Comparison of ENCODE assay signal across 32 cellular contexts in genomic region chr10:27792191-27792590, GRCh38. TPM values are rescaled to one million over a fixed set of nuclear protein-coding genes. Genes with fewer than 3 reads are reported as not detected.
"Had no signal": no experiment of that assay in that cellular context is flagged by ENCODE, and none has a peak within 500 bp of the region (broad histone marks: within the 10 kb centered on the region; RNA-seq: fewer than 3 reads in every experiment).

No MANE protein-coding gene starts in this region.

- H3K27ac Mint-ChIP-seq: activated CD4-positive, alpha-beta memory T cell treated with anti-CD3 and anti-CD28 coated beads for 36 hours; activated CD4-positive, alpha-beta T cell treated with anti-CD3 and anti-CD28 coated beads, Interleukin-2, amount 10 ng/mL, durations not matched to agents 24 days and 14 days; brain; dendritic cell treated with granulocyte-macrophage colony-stimulating factor and Interleukin-4, amounts not matched to agents 40 ng/mL and 50 ng/mL, for 4 days; endodermal cell; natural killer cell; neural progenitor cell; T-helper 17 cell had no signal

- H3K79me2 ChIP-seq: parathyroid adenoma had no signal

- H3K27ac ChIP-seq: left ventricle myocardium inferior, neural progenitor cell, parathyroid adenoma, right atrium auricular region, spleen, testis, WERI-Rb-1 had no signal

- H3K4me1 ChIP-seq: left ventricle myocardium inferior, neural progenitor cell, parathyroid adenoma, right atrium auricular region, spleen, testis had no signal

- H3K4me1 Mint-ChIP-seq: activated CD4-positive, alpha-beta T cell treated with anti-CD3 and anti-CD28 coated beads, Interleukin-2, amount 10 ng/mL, durations not matched to agents 24 days and 14 days; brain; natural killer cell; neural progenitor cell; T-helper 17 cell had no signal

- H3K9ac ChIP-seq: neural progenitor cell, parathyroid adenoma had no signal

- DNase-seq: activated CD4-positive, alpha-beta memory T cell treated with anti-CD3 and anti-CD28 coated beads for 36 hours; activated CD4-positive, alpha-beta T cell treated with anti-CD3 and anti-CD28 coated beads, Interleukin-2, amount 10 ng/mL, durations not matched to agents 24 days and 14 days; activated CD8-positive, alpha-beta memory T cell treated with anti-CD3 and anti-CD28 coated beads, Interleukin-2, amount 50 U/mL, for 4 hours; activated gamma-delta T cell treated with Interleukin-2 at 50 U/mL for 16 hours; activated naive CD4-positive, alpha-beta T cell treated with anti-CD3 and anti-CD28 coated beads, Interleukin-2, amount 50 U/mL, for 16 hours; activated T-cell treated with anti-CD3 and anti-CD28 coated beads, Interleukin-2, amount 50 U/mL, for 1 hour; amygdala; endodermal cell; glutamatergic neuron; islet precursor cell; left ventricle myocardium inferior; mesendoderm; natural killer cell; occipital lobe; spleen; stimulated activated CD4-positive, alpha-beta T cell treated with anti-CD3 and anti-CD28 coated beads, Interleukin-2, amount 100 ng/mL, for 48 hours; stimulated activated naive CD4-positive, alpha-beta T cell treated with Interleukin-2 at 50 U/mL for 16 hours; T-helper 17 cell; T1000; testis; trophoblast cell; WERI-Rb-1 had no signal

- H3K4me3 Mint-ChIP-seq: activated CD4-positive, alpha-beta memory T cell treated with anti-CD3 and anti-CD28 coated beads for 36 hours; activated CD4-positive, alpha-beta T cell treated with anti-CD3 and anti-CD28 coated beads, Interleukin-2, amount 10 ng/mL, durations not matched to agents 24 days and 14 days; brain; dendritic cell treated with granulocyte-macrophage colony-stimulating factor and Interleukin-4, amounts not matched to agents 40 ng/mL and 50 ng/mL, for 4 days; endodermal cell; natural killer cell; neural progenitor cell; T-helper 17 cell had no signal

- H3K4me3 ChIP-seq: left ventricle myocardium inferior, lung, neural progenitor cell, right atrium auricular region, spleen, testis had no signal

- H3K27me3 ChIP-seq: neural progenitor cell, right atrium auricular region, testis had no signal

- H2AFZ ChIP-seq: neural progenitor cell, parathyroid adenoma had no signal

- FAIRE-seq: frontal cortex, urothelium cell line had no signal

- H3K9me3 Mint-ChIP-seq: activated CD4-positive, alpha-beta T cell treated with anti-CD3 and anti-CD28 coated beads, Interleukin-2, amount 10 ng/mL, durations not matched to agents 24 days and 14 days; brain; endodermal cell; natural killer cell; neural progenitor cell had no signal

- H3K36me3 Mint-ChIP-seq: activated CD4-positive, alpha-beta memory T cell treated with anti-CD3 and anti-CD28 coated beads for 36 hours; brain; natural killer cell; neural progenitor cell had no signal

- H3K36me3 ChIP-seq: left ventricle myocardium inferior, neural progenitor cell, right atrium auricular region, spleen, WERI-Rb-1 had no signal

- H3K9me3 ChIP-seq: left ventricle myocardium inferior, right atrium auricular region, testis had no signal

- H3K4me2 ChIP-seq: neural progenitor cell had no signal

- H3K27me3 Mint-ChIP-seq: brain had no signal

RNA-seq across cellular contexts. Expression of gene MKX, which starts 46.6 kb away (rescaled TPM):
- total RNA-seq: activated CD4-positive, alpha-beta T cell treated with anti-CD3 and anti-CD28 coated beads, Interleukin-2, amount 10 ng/mL, durations not matched to agents 24 days and 14 days; mononuclear cell; natural killer cell; pulmonary artery endothelial cell; T-helper 17 cell had no signal
